In the genomic region with DNA sequence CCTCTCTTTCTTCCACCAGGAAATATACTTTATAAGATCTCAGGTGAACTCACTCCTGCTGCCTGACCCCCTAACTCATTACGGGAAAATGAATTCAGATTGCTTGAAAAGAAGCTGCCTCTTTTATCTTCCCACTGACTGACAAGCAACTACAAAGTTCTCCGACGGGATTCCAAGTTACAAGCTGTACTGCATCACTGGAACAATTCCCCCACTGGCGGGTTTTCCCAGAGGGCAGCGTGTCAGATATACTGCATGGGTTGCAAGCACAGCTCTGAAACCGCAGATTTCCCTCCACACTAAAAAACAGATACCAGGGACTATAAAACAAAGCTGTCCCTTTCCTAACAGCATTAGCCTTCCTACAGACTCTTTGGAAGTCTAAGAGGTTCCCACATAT, we compare ENCODE assay signal across 1 cellular context.
TF ChIP-seq lines count a peak whose summit lies in the region.

No MANE protein-coding gene starts in this region.

TF ChIP-seq in WTC11, 78 proteins besides CTCF, POLR2A, EP300 and RAD21 (continued from another document):
- TF ChIP-seq, protein P1, sequence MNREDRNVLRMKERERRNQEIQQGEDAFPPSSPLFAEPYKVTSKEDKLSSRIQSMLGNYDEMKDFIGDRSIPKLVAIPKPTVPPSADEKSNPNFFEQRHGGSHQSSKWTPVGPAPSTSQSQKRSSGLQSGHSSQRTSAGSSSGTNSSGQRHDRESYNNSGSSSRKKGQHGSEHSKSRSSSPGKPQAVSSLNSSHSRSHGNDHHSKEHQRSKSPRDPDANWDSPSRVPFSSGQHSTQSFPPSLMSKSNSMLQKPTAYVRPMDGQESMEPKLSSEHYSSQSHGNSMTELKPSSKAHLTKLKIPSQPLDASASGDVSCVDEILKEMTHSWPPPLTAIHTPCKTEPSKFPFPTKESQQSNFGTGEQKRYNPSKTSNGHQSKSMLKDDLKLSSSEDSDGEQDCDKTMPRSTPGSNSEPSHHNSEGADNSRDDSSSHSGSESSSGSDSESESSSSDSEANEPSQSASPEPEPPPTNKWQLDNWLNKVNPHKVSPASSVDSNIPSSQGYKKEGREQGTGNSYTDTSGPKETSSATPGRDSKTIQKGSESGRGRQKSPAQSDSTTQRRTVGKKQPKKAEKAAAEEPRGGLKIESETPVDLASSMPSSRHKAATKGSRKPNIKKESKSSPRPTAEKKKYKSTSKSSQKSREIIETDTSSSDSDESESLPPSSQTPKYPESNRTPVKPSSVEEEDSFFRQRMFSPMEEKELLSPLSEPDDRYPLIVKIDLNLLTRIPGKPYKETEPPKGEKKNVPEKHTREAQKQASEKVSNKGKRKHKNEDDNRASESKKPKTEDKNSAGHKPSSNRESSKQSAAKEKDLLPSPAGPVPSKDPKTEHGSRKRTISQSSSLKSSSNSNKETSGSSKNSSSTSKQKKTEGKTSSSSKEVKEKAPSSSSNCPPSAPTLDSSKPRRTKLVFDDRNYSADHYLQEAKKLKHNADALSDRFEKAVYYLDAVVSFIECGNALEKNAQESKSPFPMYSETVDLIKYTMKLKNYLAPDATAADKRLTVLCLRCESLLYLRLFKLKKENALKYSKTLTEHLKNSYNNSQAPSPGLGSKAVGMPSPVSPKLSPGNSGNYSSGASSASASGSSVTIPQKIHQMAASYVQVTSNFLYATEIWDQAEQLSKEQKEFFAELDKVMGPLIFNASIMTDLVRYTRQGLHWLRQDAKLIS (CRISPR knock-in tag; IDR thresholded peaks at IDR 0.05; ENCODE audit: borderline replicate concordance), result no peak
- TF ChIP-seq, protein P2, sequence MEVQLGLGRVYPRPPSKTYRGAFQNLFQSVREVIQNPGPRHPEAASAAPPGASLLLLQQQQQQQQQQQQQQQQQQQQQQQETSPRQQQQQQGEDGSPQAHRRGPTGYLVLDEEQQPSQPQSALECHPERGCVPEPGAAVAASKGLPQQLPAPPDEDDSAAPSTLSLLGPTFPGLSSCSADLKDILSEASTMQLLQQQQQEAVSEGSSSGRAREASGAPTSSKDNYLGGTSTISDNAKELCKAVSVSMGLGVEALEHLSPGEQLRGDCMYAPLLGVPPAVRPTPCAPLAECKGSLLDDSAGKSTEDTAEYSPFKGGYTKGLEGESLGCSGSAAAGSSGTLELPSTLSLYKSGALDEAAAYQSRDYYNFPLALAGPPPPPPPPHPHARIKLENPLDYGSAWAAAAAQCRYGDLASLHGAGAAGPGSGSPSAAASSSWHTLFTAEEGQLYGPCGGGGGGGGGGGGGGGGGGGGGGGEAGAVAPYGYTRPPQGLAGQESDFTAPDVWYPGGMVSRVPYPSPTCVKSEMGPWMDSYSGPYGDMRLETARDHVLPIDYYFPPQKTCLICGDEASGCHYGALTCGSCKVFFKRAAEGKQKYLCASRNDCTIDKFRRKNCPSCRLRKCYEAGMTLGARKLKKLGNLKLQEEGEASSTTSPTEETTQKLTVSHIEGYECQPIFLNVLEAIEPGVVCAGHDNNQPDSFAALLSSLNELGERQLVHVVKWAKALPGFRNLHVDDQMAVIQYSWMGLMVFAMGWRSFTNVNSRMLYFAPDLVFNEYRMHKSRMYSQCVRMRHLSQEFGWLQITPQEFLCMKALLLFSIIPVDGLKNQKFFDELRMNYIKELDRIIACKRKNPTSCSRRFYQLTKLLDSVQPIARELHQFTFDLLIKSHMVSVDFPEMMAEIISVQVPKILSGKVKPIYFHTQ (CRISPR knock-in tag; IDR thresholded peaks at IDR 0.05), result no peak
- TF ChIP-seq OVOL2 (CRISPR knock-in tag; IDR thresholded peaks at IDR 0.05; ENCODE audit: borderline replicate concordance) (no peak), ZNF138 (CRISPR knock-in tag; conservative IDR thresholded peaks at IDR 0.05) (no peak), TCF7 (CRISPR knock-in tag; IDR thresholded peaks at IDR 0.05; ENCODE audit: low read depth) (no peak), GRHL2 (CRISPR knock-in tag; IDR thresholded peaks at IDR 0.05; ENCODE audit: insufficient replicate concordance, severe bottlenecking) (no peak)
- TF ChIP-seq, protein P3, sequence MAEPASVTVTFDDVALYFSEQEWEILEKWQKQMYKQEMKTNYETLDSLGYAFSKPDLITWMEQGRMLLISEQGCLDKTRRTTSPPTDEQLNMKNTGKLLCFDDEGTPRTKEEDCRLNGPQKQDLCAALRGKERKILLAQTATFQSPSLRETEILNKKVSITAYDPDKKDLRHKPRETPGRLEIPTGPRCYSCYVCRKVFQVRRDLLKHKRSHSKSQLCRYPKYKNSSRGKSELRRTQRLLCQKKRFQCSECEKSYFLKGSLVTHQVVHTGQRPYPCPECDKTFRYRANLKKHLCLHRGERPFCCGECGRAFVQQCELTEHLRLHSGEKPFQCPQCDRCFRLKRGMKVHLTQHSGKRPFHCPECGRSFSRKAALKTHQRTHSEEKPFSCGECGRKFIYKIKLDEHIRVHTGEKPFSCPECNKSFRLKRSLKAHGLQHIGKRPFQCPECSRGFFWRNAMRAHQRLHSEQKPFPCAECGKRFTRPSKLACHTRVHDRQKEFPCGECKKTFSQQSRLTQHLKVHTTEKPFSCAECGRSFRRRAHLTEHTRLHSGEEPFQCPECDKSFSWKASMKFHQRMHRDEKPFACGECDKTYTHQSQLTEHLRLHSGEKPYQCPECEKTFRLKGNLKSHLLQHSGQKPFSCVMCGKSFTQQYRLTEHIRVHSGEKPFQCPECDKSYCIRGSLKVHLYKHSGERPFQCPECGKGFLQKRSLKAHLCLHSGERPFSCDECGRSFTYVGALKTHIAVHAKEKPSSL (CRISPR knock-in tag; conservative IDR thresholded peaks at IDR 0.05), result no peak
- TF ChIP-seq, protein P4, sequence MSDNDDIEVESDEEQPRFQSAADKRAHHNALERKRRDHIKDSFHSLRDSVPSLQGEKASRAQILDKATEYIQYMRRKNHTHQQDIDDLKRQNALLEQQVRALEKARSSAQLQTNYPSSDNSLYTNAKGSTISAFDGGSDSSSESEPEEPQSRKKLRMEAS (CRISPR knock-in tag; IDR thresholded peaks at IDR 0.05), result no peak
- TF ChIP-seq, protein P5, sequence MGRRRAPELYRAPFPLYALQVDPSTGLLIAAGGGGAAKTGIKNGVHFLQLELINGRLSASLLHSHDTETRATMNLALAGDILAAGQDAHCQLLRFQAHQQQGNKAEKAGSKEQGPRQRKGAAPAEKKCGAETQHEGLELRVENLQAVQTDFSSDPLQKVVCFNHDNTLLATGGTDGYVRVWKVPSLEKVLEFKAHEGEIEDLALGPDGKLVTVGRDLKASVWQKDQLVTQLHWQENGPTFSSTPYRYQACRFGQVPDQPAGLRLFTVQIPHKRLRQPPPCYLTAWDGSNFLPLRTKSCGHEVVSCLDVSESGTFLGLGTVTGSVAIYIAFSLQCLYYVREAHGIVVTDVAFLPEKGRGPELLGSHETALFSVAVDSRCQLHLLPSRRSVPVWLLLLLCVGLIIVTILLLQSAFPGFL (CRISPR knock-in tag; IDR thresholded peaks at IDR 0.05; ENCODE audit: borderline replicate concordance), result no peak
- TF ChIP-seq, protein P6, sequence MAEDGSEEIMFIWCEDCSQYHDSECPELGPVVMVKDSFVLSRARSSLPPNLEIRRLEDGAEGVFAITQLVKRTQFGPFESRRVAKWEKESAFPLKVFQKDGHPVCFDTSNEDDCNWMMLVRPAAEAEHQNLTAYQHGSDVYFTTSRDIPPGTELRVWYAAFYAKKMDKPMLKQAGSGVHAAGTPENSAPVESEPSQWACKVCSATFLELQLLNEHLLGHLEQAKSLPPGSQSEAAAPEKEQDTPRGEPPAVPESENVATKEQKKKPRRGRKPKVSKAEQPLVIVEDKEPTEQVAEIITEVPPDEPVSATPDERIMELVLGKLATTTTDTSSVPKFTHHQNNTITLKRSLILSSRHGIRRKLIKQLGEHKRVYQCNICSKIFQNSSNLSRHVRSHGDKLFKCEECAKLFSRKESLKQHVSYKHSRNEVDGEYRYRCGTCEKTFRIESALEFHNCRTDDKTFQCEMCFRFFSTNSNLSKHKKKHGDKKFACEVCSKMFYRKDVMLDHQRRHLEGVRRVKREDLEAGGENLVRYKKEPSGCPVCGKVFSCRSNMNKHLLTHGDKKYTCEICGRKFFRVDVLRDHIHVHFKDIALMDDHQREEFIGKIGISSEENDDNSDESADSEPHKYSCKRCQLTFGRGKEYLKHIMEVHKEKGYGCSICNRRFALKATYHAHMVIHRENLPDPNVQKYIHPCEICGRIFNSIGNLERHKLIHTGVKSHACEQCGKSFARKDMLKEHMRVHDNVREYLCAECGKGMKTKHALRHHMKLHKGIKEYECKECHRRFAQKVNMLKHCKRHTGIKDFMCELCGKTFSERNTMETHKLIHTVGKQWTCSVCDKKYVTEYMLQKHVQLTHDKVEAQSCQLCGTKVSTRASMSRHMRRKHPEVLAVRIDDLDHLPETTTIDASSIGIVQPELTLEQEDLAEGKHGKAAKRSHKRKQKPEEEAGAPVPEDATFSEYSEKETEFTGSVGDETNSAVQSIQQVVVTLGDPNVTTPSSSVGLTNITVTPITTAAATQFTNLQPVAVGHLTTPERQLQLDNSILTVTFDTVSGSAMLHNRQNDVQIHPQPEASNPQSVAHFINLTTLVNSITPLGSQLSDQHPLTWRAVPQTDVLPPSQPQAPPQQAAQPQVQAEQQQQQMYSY (CRISPR knock-in tag; IDR thresholded peaks at IDR 0.05), result no peak
